8 cellular contexts compared by ENCODE assay signal in genomic region chr5:154447074-154447725, GRCh38. TPM values are rescaled to one million over a fixed set of nuclear protein-coding genes. Genes with fewer than 3 reads are reported as not detected.
DNase-seq lines count a peak whose midpoint lies in the region; ATAC-seq, FAIRE-seq and TF ChIP-seq lines count a peak whose summit lies in the region.

No MANE protein-coding gene starts in this region.

- no peak for DNase-seq in activated T-cell treated with anti-CD3 and anti-CD28 coated beads, Interleukin-2, amount 50 U/mL, for 24 hours
- no peak for DNase-seq in activated T-cell treated with anti-CD3 and anti-CD28 coated beads, Interleukin-2, amount 50 U/mL, for 1 hour
- DNase-seq in kidney epithelial cell (ENCODE audit: low read depth) (no peak), thyroid gland (no peak), frontal cortex (ENCODE audit: low spot score in 2 of 2) (no peak), NCI-H187 (lab: John Stamatoyannopoulos, UW) (no peak)

- ATAC-seq in HG03196 (IDR thresholded peaks at IDR 0.05; ENCODE audit: unreplicated experiment) = no peak

- peak overlapping the region; percentile 90 for H3K4me3 Mint-ChIP-seq in activated T-cell treated with anti-CD3 and anti-CD28 coated beads, Interleukin-2, amount 50 U/mL, for 24 hours
- H3K4me3 Mint-ChIP-seq in activated naive CD8-positive, alpha-beta T cell = peak overlapping the region; percentile 92

- 6 to 11% methylated on average over 10 of the region's 10 CpGs for WGBS in thyroid gland, 2 donors

- peaks cover 61% of the 10 kb centered on the region for H3K36me3 Mint-ChIP-seq in activated T-cell treated with anti-CD3 and anti-CD28 coated beads, Interleukin-2, amount 50 U/mL, for 24 hours (ENCODE audit: low read depth)
- peaks cover 9% of the 10 kb centered on the region for H3K36me3 Mint-ChIP-seq in activated naive CD8-positive, alpha-beta T cell

- peak overlapping the region in 1 of 3 donors; percentile 86 for H3K27ac ChIP-seq in thyroid gland

- no peaks in the 10 kb centered on the region for H3K27me3 Mint-ChIP-seq in activated T-cell treated with anti-CD3 and anti-CD28 coated beads, Interleukin-2, amount 50 U/mL, for 24 hours
- H3K27me3 Mint-ChIP-seq in activated naive CD8-positive, alpha-beta T cell = no peaks in the 10 kb centered on the region

- peaks cover 14 to 19% of the 10 kb centered on the region in 2 donors for H3K4me1 ChIP-seq in thyroid gland

- TF ChIP-seq POLR2A in thyroid gland (IDR thresholded peaks at IDR 0.05) = no peak

- no peaks in the 10 kb centered on the region for H3K9me3 Mint-ChIP-seq in activated T-cell treated with anti-CD3 and anti-CD28 coated beads, Interleukin-2, amount 50 U/mL, for 24 hours
- no peaks in the 10 kb centered on the region for H3K9me3 Mint-ChIP-seq in activated naive CD8-positive, alpha-beta T cell (ENCODE audit: low read depth)

- peak overlapping the region; percentile 84 for H3K27ac Mint-ChIP-seq in activated T-cell treated with anti-CD3 and anti-CD28 coated beads, Interleukin-2, amount 50 U/mL, for 24 hours
- H3K27ac Mint-ChIP-seq in activated naive CD8-positive, alpha-beta T cell = peak overlapping the region; percentile 77

- TF ChIP-seq CTCF in kidney epithelial cell (IDR thresholded peaks at IDR 0.05; ENCODE audit: insufficient read depth, low read length, poor library complexity, severe bottlenecking) (no peak), thyroid gland (IDR thresholded peaks at IDR 0.05) (no peak)

- H3K36me3 ChIP-seq in kidney epithelial cell (ENCODE audit: control insufficient read depth, insufficient read depth, low read length) (no peaks in the 10 kb centered on the region), thyroid gland (peaks cover 11 to 14% of the 10 kb centered on the region in 2 donors)

- H3K4me3 ChIP-seq in kidney epithelial cell (ENCODE audit: low read depth, low read length) (peak overlapping the region; percentile 60), thyroid gland (replicated peaks in 1 of 3) (peak overlapping the region in 2 of 3 donors; percentile 76 to 95)

- H3K27me3 ChIP-seq in kidney epithelial cell (ENCODE audit: control insufficient read depth, insufficient read depth, low read length) (no peaks in the 10 kb centered on the region), thyroid gland (no peaks in the 10 kb centered on the region)

- FAIRE-seq in frontal cortex (lab: Jason Lieb, UNC) = no peak

- peaks cover 47% of the 10 kb centered on the region for H3K4me1 Mint-ChIP-seq in activated T-cell treated with anti-CD3 and anti-CD28 coated beads, Interleukin-2, amount 50 U/mL, for 24 hours (ENCODE audit: low read depth)
- H3K4me1 Mint-ChIP-seq in activated naive CD8-positive, alpha-beta T cell (ENCODE audit: low read depth) = peaks cover 61% of the 10 kb centered on the region

- no peaks in the 10 kb centered on the region for H3K9me3 ChIP-seq in thyroid gland

- intact Hi-C loops in thyroid gland (cut with DNase I) = no loop called here

RNA-seq across cellular contexts. Expression of gene SAP30L, which starts 1.4 kb away (rescaled TPM):
- 30.8 and 31.9 TPM in 2 replicates for total RNA-seq in kidney epithelial cell
- total RNA-seq in thyroid gland = 10 to 100 TPM; 26.2 to 37.9 (median 31.2) TPM
- 17.9 TPM for total RNA-seq in frontal cortex

RNA-seq across cellular contexts. Expression of gene HAND1, which starts 30.8 kb away (rescaled TPM):
- total RNA-seq in kidney epithelial cell = not detected in 2 replicates
- not detected for total RNA-seq in thyroid gland
- not detected for total RNA-seq in frontal cortex
